ENCODE assay signal across 8 cellular contexts in genomic region chr11:119316729-119317591, GRCh38.
A peak's percentile ranks its signal among the peaks of the same experiment; 100 is the strongest.
DNase-seq lines count a peak whose midpoint lies in the region; ATAC-seq and TF ChIP-seq lines count a peak whose summit lies in the region.

MCAM (minus strand) TSS chr11:119317130; CDS start chr11:119317101, 29 bp downstream.

- H3K27ac ChIP-seq in brain microvascular endothelial cell: no peak within 1 kb of the TSS

- TF ChIP-seq CTCF in GM12865 (IDR thresholded peaks at IDR 0.05; ENCODE audit: insufficient read depth, low read depth, low read length, missing control alignments) (no peak), brain microvascular endothelial cell (IDR thresholded peaks at IDR 0.05; ENCODE audit: low read depth, low read length, missing control alignments) (no peak)

- H3K36me3 ChIP-seq in brain microvascular endothelial cell (replicated peaks): no peaks in the 10 kb centered on the region

- DNase-seq in GM12865 (ENCODE audit: low read depth) (peak; percentile 52), NCI-H146 (lab: John Stamatoyannopoulos, UW) (peak; percentile 68), brain microvascular endothelial cell (no peak), islet precursor cell (peak; percentile 88), GM19240 (ENCODE audit: insufficient read length, low spot score) (no peak)
- DNase-seq in stimulated activated CD8-positive, alpha-beta memory T cell treated with anti-CD3 and anti-CD28 coated beads, Interleukin-4, amount 100 ng/mL, for 48 hours: peak; percentile 36
- no peak for DNase-seq in effector CD8-positive, alpha-beta T cell (lab: John Stamatoyannopoulos, UW)

- H3K4me3 ChIP-seq in GM12865 (ENCODE audit: low read depth, low read length) (peak within 1 kb of the TSS; percentile 42), brain microvascular endothelial cell (ENCODE audit: low read depth, low read length) (peak within 1 kb of the TSS; percentile 62)

- ATAC-seq in HG02870 (IDR thresholded peaks at IDR 0.05; ENCODE audit: unreplicated experiment): no peak

- in situ Hi-C loops in brain microvascular endothelial cell (cut with HindIII; ENCODE audit: low pct_ligation_motif_present, low sequenced_read_pairs): no loop called here

- no peaks in the 10 kb centered on the region for H3K27me3 ChIP-seq in brain microvascular endothelial cell (replicated peaks)

Comparison
In these comparisons a context has a peak if more than half of its experiments do, and no peak if none do; other contexts are left out.
1. DNase-seq: peak in GM12865 (single experiment), NCI-H146 (single experiment), islet precursor cell (single experiment) and stimulated activated CD8-positive, alpha-beta memory T cell treated with anti-CD3 and anti-CD28 coated beads, Interleukin-4, amount 100 ng/mL, for 48 hours (single experiment); none in brain microvascular endothelial cell (single experiment), effector CD8-positive, alpha-beta T cell (single experiment) and GM19240 (single experiment).